14 cellular contexts compared by ENCODE assay signal in the genomic region with DNA sequence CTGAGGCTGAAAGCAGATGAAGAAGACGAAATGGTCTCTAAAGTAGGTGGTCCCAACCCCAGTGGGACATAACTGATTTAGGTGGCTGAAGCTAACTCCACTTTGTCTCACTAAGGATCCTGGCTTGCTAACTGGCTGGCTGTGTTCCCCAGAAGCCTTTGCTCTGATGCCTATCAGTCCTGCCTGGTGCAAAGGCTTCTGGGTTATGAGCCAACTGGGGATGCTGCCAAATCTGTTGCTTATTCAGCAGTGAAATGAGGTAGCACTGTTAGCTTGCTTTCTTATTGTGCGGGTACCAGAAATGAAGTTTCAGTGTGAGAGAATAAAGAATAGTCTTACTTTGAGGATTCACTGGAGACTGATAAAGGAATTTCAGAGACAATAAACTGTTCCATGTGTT. TPM values are rescaled to one million over a fixed set of nuclear protein-coding genes. Genes with fewer than 3 reads are reported as not detected.
DNase-seq lines count a peak whose midpoint lies in the region; ATAC-seq and TF ChIP-seq lines count a peak whose summit lies in the region.
"Had no signal": no experiment of that assay in that cellular context is flagged by ENCODE, and none has a peak within 500 bp of the region (broad histone marks: within the 10 kb centered on the region; RNA-seq: fewer than 3 reads in every experiment).

No MANE protein-coding gene starts in this region.

- no peaks in the 10 kb centered on the region for H3K27me3 ChIP-seq in breast epithelium

- H3K9me3 ChIP-seq in breast epithelium = no peaks in the 10 kb centered on the region

- DNase-seq in MCF 10A (ENCODE audit: unreplicated experiment) = peak; percentile 9
- DNase-seq in breast epithelium (ENCODE audit: low spot score in 2 of 2) = no peak
- peak; percentile 74 for DNase-seq in fibroblast of peridontal ligament (ENCODE audit: extremely low read depth)
- no peak for DNase-seq in activated CD4-positive, alpha-beta T cell treated with anti-CD3 and anti-CD28 coated beads, Interleukin-2, amount 10 ng/mL, durations not matched to agents 7 days and 5 days
- DNase-seq: activated CD4-positive, alpha-beta memory T cell treated with anti-CD3 and anti-CD28 coated beads for 36 hours; activated naive CD8-positive, alpha-beta T cell treated with anti-CD3 and anti-CD28 coated beads, Interleukin-2, amount 50 U/mL, for 24 hours; NCI-H345 had no signal

- POLR2A ChIA-PET in MCF 10A (lab: Yijun Ruan, JAX) = no interaction called here
- POLR2A ChIA-PET in activated CD4-positive, alpha-beta T cell treated with anti-CD3 and anti-CD28 coated beads, Interleukin-2, amount 10 ng/mL, durations not matched to agents 7 days and 5 days (lab: Charles Lee) = no interaction called here

- intact Hi-C loops in MCF 10A (cut with micrococcal nuclease) (no loop called here), breast epithelium (cut with DNase I; ENCODE audit: low total_unique reads) (no loop called here)

- no TSS peak for BruUV-seq in MCF 10A (replicated peaks; lab: Mats Ljungman, UMichigan)

- H3K36me3 Mint-ChIP-seq in MCF 10A (ENCODE audit: insufficient read depth, unreplicated experiment) = no peaks in the 10 kb centered on the region
- no peaks in the 10 kb centered on the region for H3K36me3 Mint-ChIP-seq in nephron (ENCODE audit: low read depth)
- no peaks in the 10 kb centered on the region for H3K36me3 Mint-ChIP-seq in activated CD4-positive, alpha-beta T cell treated with anti-CD3 and anti-CD28 coated beads, Interleukin-2, amount 10 ng/mL, durations not matched to agents 7 days and 5 days (ENCODE audit: low read depth)
- H3K36me3 Mint-ChIP-seq: activated CD4-positive, alpha-beta memory T cell treated with anti-CD3 and anti-CD28 coated beads for 36 hours; IgD-negative memory B cell; mesothelial cell of epicardium; stimulated activated effector memory CD8-positive, alpha-beta T cell treated with anti-CD3 and anti-CD28 coated beads, Interleukin-12 subunit alpha, Interleukin-12 subunit beta, amount 100 ng/mL, for 72 hours had no signal

- TF ChIP-seq CTCF in MCF 10A (IDR thresholded peaks at IDR 0.05; ENCODE audit: unreplicated experiment) (no peak), breast epithelium (IDR thresholded peaks at IDR 0.05) (no peak), nephron (IDR thresholded peaks at IDR 0.05; ENCODE audit: unreplicated experiment in 3 of 3) (no peak)

- no peak overlapping the region for H3K4me3 ChIP-seq in breast epithelium

- H3K4me3 Mint-ChIP-seq in MCF 10A (ENCODE audit: unreplicated experiment) (no peak overlapping the region), nephron (no peak overlapping the region)
- H3K4me3 Mint-ChIP-seq in activated CD4-positive, alpha-beta T cell treated with anti-CD3 and anti-CD28 coated beads, Interleukin-2, amount 10 ng/mL, durations not matched to agents 7 days and 5 days = no peak overlapping the region
- H3K4me3 Mint-ChIP-seq: activated CD4-positive, alpha-beta memory T cell treated with anti-CD3 and anti-CD28 coated beads for 36 hours; activated naive CD8-positive, alpha-beta T cell treated with anti-CD3 and anti-CD28 coated beads, Interleukin-2, amount 50 U/mL, for 24 hours; IgD-negative memory B cell; mesothelial cell of epicardium; stimulated activated effector memory CD8-positive, alpha-beta T cell treated with anti-CD3 and anti-CD28 coated beads, Interleukin-12 subunit alpha, Interleukin-12 subunit beta, amount 100 ng/mL, for 72 hours had no signal

- H3K4me1 Mint-ChIP-seq in MCF 10A (ENCODE audit: insufficient read depth, unreplicated experiment) (no peaks in the 10 kb centered on the region), nephron (peaks cover 18% of the 10 kb centered on the region)
- H3K4me1 Mint-ChIP-seq in activated CD4-positive, alpha-beta T cell treated with anti-CD3 and anti-CD28 coated beads, Interleukin-2, amount 10 ng/mL, durations not matched to agents 7 days and 5 days = no peaks in the 10 kb centered on the region
- H3K4me1 Mint-ChIP-seq: activated naive CD8-positive, alpha-beta T cell treated with anti-CD3 and anti-CD28 coated beads, Interleukin-2, amount 50 U/mL, for 24 hours; IgD-negative memory B cell; stimulated activated effector memory CD8-positive, alpha-beta T cell treated with anti-CD3 and anti-CD28 coated beads, Interleukin-12 subunit alpha, Interleukin-12 subunit beta, amount 100 ng/mL, for 72 hours had no signal

- no peak for ATAC-seq in GM18505 (IDR thresholded peaks at IDR 0.05; ENCODE audit: unreplicated experiment)
- no peak for ATAC-seq in HG03025 (IDR thresholded peaks at IDR 0.05; ENCODE audit: low FRiP score, unreplicated experiment)
- ATAC-seq in GM19395 (IDR thresholded peaks at IDR 0.05; ENCODE audit: unreplicated experiment) = no peak
- ATAC-seq: activated naive CD8-positive, alpha-beta T cell treated with anti-CD3 and anti-CD28 coated beads, Interleukin-2, amount 50 U/mL, for 24 hours; stimulated activated effector memory CD8-positive, alpha-beta T cell treated with anti-CD3 and anti-CD28 coated beads, Interleukin-12 subunit alpha, Interleukin-12 subunit beta, amount 100 ng/mL, for 72 hours had no signal

- H3K27ac Mint-ChIP-seq in MCF 10A (ENCODE audit: low read depth, unreplicated experiment) (no peak overlapping the region), nephron (peak overlapping the region in 2 of 3 experiments; percentile 10 to 62)
- H3K27ac Mint-ChIP-seq in activated CD4-positive, alpha-beta T cell treated with anti-CD3 and anti-CD28 coated beads, Interleukin-2, amount 10 ng/mL, durations not matched to agents 7 days and 5 days = no peak overlapping the region
- H3K27ac Mint-ChIP-seq: activated CD4-positive, alpha-beta memory T cell treated with anti-CD3 and anti-CD28 coated beads for 36 hours; activated naive CD8-positive, alpha-beta T cell treated with anti-CD3 and anti-CD28 coated beads, Interleukin-2, amount 50 U/mL, for 24 hours; IgD-negative memory B cell; mesothelial cell of epicardium; stimulated activated effector memory CD8-positive, alpha-beta T cell treated with anti-CD3 and anti-CD28 coated beads, Interleukin-12 subunit alpha, Interleukin-12 subunit beta, amount 100 ng/mL, for 72 hours had no signal

- H3K9me3 Mint-ChIP-seq in MCF 10A (ENCODE audit: unreplicated experiment) (no peaks in the 10 kb centered on the region), nephron (no peaks in the 10 kb centered on the region)
- no peaks in the 10 kb centered on the region for H3K9me3 Mint-ChIP-seq in activated CD4-positive, alpha-beta T cell treated with anti-CD3 and anti-CD28 coated beads, Interleukin-2, amount 10 ng/mL, durations not matched to agents 7 days and 5 days
- H3K9me3 Mint-ChIP-seq: activated CD4-positive, alpha-beta memory T cell treated with anti-CD3 and anti-CD28 coated beads for 36 hours; activated naive CD8-positive, alpha-beta T cell treated with anti-CD3 and anti-CD28 coated beads, Interleukin-2, amount 50 U/mL, for 24 hours; IgD-negative memory B cell; mesothelial cell of epicardium had no signal

- CTCF ChIA-PET in MCF 10A (lab: Yijun Ruan, JAX) = no interaction called here
- CTCF ChIA-PET in activated CD4-positive, alpha-beta T cell treated with anti-CD3 and anti-CD28 coated beads, Interleukin-2, amount 10 ng/mL, durations not matched to agents 7 days and 5 days (lab: Charles Lee) = interaction anchor here (1.3 kb wide), 1 partner anchor 9 kb away, joined by 3 read pairs; no protein-coding TSS in a partner anchor

- no peak overlapping the region for H3K27ac ChIP-seq in breast epithelium

- H3K4me1 ChIP-seq in breast epithelium = no peaks in the 10 kb centered on the region

- TF ChIP-seq POLR2A in breast epithelium (IDR thresholded peaks at IDR 0.05) = no peak
- no peak for TF ChIP-seq POLR2A in GM18505 (IDR thresholded peaks at IDR 0.05; ENCODE audit: borderline replicate concordance, extremely low read depth, insufficient read depth, insufficient read length)

- H3K27me3 Mint-ChIP-seq in MCF 10A (ENCODE audit: insufficient read depth, unreplicated experiment) (peaks cover 23% of the 10 kb centered on the region), nephron (ENCODE audit: low read depth) (no peaks in the 10 kb centered on the region)
- H3K27me3 Mint-ChIP-seq in activated CD4-positive, alpha-beta T cell treated with anti-CD3 and anti-CD28 coated beads, Interleukin-2, amount 10 ng/mL, durations not matched to agents 7 days and 5 days = no peaks in the 10 kb centered on the region
- H3K27me3 Mint-ChIP-seq: activated CD4-positive, alpha-beta memory T cell treated with anti-CD3 and anti-CD28 coated beads for 36 hours; activated naive CD8-positive, alpha-beta T cell treated with anti-CD3 and anti-CD28 coated beads, Interleukin-2, amount 50 U/mL, for 24 hours; IgD-negative memory B cell had no signal

- no peaks in the 10 kb centered on the region for H3K36me3 ChIP-seq in breast epithelium

RNA-seq across cellular contexts. Expression of a gene that starts 18.1 kb away (rescaled TPM):
- total RNA-seq in MCF 10A (2022) (0.09 and 0.10 TPM in 2 replicates), breast epithelium (10 to 100 TPM; 10.9 to 36.9 (median 19.7) TPM)
- not detected for total RNA-seq in activated CD4-positive, alpha-beta T cell treated with anti-CD3 and anti-CD28 coated beads, Interleukin-2, amount 10 ng/mL, durations not matched to agents 7 days and 5 days
- total RNA-seq: activated CD4-positive, alpha-beta memory T cell treated with anti-CD3 and anti-CD28 coated beads for 36 hours had no signal

Comparison
In these comparisons a context has a peak if more than half of its experiments do, and no peak if none do; other contexts are left out.
1. DNase-seq: peak in MCF 10A (single experiment) and fibroblast of peridontal ligament (single experiment); none in breast epithelium (0 of 2) and activated CD4-positive, alpha-beta T cell treated with anti-CD3 and anti-CD28 coated beads, Interleukin-2, amount 10 ng/mL, durations not matched to agents 7 days and 5 days (single experiment).
2. RNA of a gene that starts 18.1 kb away (total RNA-seq): 10.9 to 36.9 TPM in breast epithelium; 0.09 to 0.10 TPM in MCF 10A and not detected in activated CD4-positive, alpha-beta T cell treated with anti-CD3 and anti-CD28 coated beads, Interleukin-2, amount 10 ng/mL, durations not matched to agents 7 days and 5 days; every median in the first group is over 10 times any median in the second.
3. H3K27ac Mint-ChIP-seq: peak in nephron (2 of 3); none in MCF 10A (single experiment) and activated CD4-positive, alpha-beta T cell treated with anti-CD3 and anti-CD28 coated beads, Interleukin-2, amount 10 ng/mL, durations not matched to agents 7 days and 5 days (single experiment).